8 cellular contexts compared by ENCODE assay signal in genomic region chr3:106609666-106610301, GRCh38.
DNase-seq lines count a peak whose midpoint lies in the region; ATAC-seq and TF ChIP-seq lines count a peak whose summit lies in the region.

No MANE protein-coding gene starts in this region.

- ATAC-seq in T-cell (replicated peaks in 1 of 4), result peak in 3 of 4 experiments; percentile 59 to 69 (median 63)
- ATAC-seq in right cardiac atrium, result peak; percentile 64 to 74
- ATAC-seq in gastrocnemius medialis, result peak; percentile 85 to 92

- H3K27me3 Mint-ChIP-seq in HFFc6 (ENCODE audit: insufficient read depth), result no peaks in the 10 kb centered on the region
- H3K27me3 Mint-ChIP-seq in T-cell, result no peaks in the 10 kb centered on the region

- H3K9me3 ChIP-seq in right cardiac atrium (ENCODE audit: control insufficient read depth, low read length) (no peaks in the 10 kb centered on the region), gastrocnemius medialis (no peaks in the 10 kb centered on the region)

- peak; percentile 27 for DNase-seq in GM10248 (ENCODE audit: extremely low spot score)
- DNase-seq in HFFc6, result peak; percentile 83
- peak; percentile 45 for DNase-seq in NCI-H128 (lab: John Stamatoyannopoulos, UW; ENCODE audit: unreplicated experiment)
- DNase-seq in T-cell, result peak; percentile 6 to 65 (median 44)
- DNase-seq in amniotic epithelial cell (ENCODE audit: low read depth), result peak; percentile 88
- DNase-seq in right cardiac atrium, result peak in 2 of 3 donors; percentile 19 to 25
- peak; percentile 21 to 55 for DNase-seq in gastrocnemius medialis
- no peak for DNase-seq in mesenteric fat pad (ENCODE audit: low spot score)

- H3K4me3 Mint-ChIP-seq in HFFc6 (peak overlapping the region; percentile 37; the same call in 1 of the 2 replicates), T-cell (no peak overlapping the region)

- H3K27ac Mint-ChIP-seq in HFFc6 (peak overlapping the region; percentile 56), T-cell (no peak overlapping the region)

- H3K36me3 ChIP-seq in gastrocnemius medialis, result no peaks in the 10 kb centered on the region

- POLR2A ChIA-PET in GM10248 (lab: Yijun Ruan, JAX) (no interaction called here), T-cell (lab: Charles Lee) (interaction anchor here in 1 of 2 donors (0.8 kb wide), 1 partner anchor 988 kb away, joined by 3 read pairs; no protein-coding TSS in a partner anchor)

- TF ChIP-seq CTCF in GM10248 (IDR thresholded peaks at IDR 0.05; ENCODE audit: control extremely low read depth, extremely low read depth, low read depth, missing control alignments), result peak; percentile 78
- peak; percentile 96 for TF ChIP-seq CTCF in HFFc6 (IDR thresholded peaks at IDR 0.05)
- TF ChIP-seq CTCF in gastrocnemius medialis (IDR thresholded peaks at IDR 0.05 in 4 of 5, conservative IDR thresholded peaks at IDR 0.05 in 1 of 5), result peak; percentile 68 to 89 (median 77)

- H3K36me3 Mint-ChIP-seq in HFFc6 (ENCODE audit: low read depth) (peaks cover 18% of the 10 kb centered on the region), T-cell (no peaks in the 10 kb centered on the region)

- H3K27ac ChIP-seq in right cardiac atrium (ENCODE audit: low read length) (no peak overlapping the region), gastrocnemius medialis (no peak overlapping the region)

- no peaks in the 10 kb centered on the region for H3K27me3 ChIP-seq in right cardiac atrium (ENCODE audit: control insufficient read depth, insufficient read depth)
- H3K27me3 ChIP-seq in gastrocnemius medialis, result no peaks in the 10 kb centered on the region

- in situ Hi-C loops in gastrocnemius medialis (cut with MboI; ENCODE audit: low sequenced_read_pairs in 4 of 4), result loop anchor here (10.0 to 25.0 kb wide), 3 partner anchors 697 to 925 kb away; no protein-coding TSS in a partner anchor

- WGBS in right cardiac atrium, result 10% methylated on average over 2 of the region's 2 CpGs

- H3K4me3 ChIP-seq in right cardiac atrium (ENCODE audit: low read length) (no peak overlapping the region), gastrocnemius medialis (peak overlapping the region in 1 of 4 donors; percentile 9)

- peaks cover 30% of the 10 kb centered on the region for H3K4me1 Mint-ChIP-seq in HFFc6 (ENCODE audit: low read depth)
- peaks cover 0 to 4% (median 4%) of the 10 kb centered on the region in 3 donors for H3K4me1 Mint-ChIP-seq in T-cell

- no peak for TF ChIP-seq POLR2A in gastrocnemius medialis (IDR thresholded peaks at IDR 0.05)

- CTCF ChIA-PET in GM10248 (lab: Yijun Ruan, JAX), result interaction anchor here (0.6 to 3.4 kb wide), 45 partner anchors 9 to 1241 kb away, joined by 3 to 16 read pairs (median 3); no protein-coding TSS in a partner anchor
- CTCF ChIA-PET in T-cell (lab: Charles Lee), result interaction anchor here (0.6 to 2.6 kb wide), 17 partner anchors 8 to 1180 kb away, joined by 3 to 11 read pairs (median 3); no protein-coding TSS in a partner anchor

- H3K4me1 ChIP-seq in right cardiac atrium (ENCODE audit: control insufficient read depth, insufficient read depth, low read length) (no peaks in the 10 kb centered on the region), gastrocnemius medialis (no peaks in the 10 kb centered on the region)

- intact Hi-C loops in right cardiac atrium (cut with DNase I) (loop anchor here in 2 of 4 donors (10.0 kb wide), 1 partner anchor 925 kb away; no protein-coding TSS in a partner anchor), gastrocnemius medialis (cut with DNase I; ENCODE audit: low total_unique reads) (loop anchor here (2.0 kb wide), 1 partner anchor 923 kb away; no protein-coding TSS in a partner anchor)

- peaks cover 14% of the 10 kb centered on the region for H3K9me3 Mint-ChIP-seq in HFFc6
- peaks cover 0 to 13% (median 6%) of the 10 kb centered on the region in 3 donors for H3K9me3 Mint-ChIP-seq in T-cell
